In the genomic region with DNA sequence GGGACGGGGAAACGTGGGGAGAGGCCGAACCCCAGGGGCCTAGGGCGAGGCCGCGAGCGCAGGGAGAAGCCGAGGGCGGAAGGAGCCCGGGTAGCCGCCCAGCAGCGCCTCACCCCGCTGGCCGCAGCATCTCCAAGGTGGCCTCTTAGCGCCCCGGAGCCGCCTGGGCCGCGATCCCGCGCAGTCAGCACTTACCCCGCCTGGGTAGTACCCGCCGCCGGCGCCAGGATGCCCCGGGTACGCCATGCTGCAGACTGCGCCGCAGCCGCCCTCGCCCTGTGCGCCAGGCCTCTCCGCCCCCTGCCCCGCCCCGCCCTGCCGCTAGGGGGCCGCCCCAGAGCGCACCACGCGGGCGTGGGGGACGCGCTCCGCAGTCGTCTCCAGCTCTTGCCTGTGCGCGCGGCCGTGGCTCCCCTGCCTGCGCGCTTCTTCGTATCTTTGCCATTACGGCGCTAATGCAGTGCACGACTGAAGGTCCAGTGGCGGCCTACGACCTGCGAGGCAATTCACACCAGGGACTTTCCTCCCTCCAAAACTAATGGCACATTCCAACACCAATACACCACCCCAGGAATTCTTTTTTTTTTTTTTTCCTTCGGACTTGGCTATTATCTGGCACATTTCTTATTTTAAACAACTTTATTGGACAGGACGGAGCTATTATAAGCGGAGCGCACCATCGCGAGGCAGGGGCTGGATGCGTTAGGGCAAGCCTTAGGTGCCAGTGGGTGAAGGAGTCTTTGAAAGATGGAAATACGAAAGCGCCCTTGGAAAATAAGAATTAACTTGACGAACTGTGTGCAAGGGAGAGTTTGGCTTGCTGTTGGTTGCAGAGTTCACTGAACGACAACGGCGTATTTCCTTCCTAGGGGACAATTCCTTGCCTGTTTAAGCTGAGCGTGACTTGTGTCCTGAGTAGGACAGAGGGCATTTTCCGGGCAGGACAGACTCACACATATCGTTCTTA, we compare ENCODE assay signal across 1 cellular context.
TF ChIP-seq lines count a peak whose summit lies in the region.

A gene with protein sequence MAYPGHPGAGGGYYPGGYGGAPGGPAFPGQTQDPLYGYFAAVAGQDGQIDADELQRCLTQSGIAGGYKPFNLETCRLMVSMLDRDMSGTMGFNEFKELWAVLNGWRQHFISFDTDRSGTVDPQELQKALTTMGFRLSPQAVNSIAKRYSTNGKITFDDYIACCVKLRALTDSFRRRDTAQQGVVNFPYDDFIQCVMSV (minus strand): TSS at position 258 of the 967 bp plus-strand sequence. CDS start 12 bp downstream, at position 246.

TF ChIP-seq in neural cell, 6 proteins besides CTCF, POLR2A, EP300 and RAD21 (continued from another document):
- TF ChIP-seq, protein P1, sequence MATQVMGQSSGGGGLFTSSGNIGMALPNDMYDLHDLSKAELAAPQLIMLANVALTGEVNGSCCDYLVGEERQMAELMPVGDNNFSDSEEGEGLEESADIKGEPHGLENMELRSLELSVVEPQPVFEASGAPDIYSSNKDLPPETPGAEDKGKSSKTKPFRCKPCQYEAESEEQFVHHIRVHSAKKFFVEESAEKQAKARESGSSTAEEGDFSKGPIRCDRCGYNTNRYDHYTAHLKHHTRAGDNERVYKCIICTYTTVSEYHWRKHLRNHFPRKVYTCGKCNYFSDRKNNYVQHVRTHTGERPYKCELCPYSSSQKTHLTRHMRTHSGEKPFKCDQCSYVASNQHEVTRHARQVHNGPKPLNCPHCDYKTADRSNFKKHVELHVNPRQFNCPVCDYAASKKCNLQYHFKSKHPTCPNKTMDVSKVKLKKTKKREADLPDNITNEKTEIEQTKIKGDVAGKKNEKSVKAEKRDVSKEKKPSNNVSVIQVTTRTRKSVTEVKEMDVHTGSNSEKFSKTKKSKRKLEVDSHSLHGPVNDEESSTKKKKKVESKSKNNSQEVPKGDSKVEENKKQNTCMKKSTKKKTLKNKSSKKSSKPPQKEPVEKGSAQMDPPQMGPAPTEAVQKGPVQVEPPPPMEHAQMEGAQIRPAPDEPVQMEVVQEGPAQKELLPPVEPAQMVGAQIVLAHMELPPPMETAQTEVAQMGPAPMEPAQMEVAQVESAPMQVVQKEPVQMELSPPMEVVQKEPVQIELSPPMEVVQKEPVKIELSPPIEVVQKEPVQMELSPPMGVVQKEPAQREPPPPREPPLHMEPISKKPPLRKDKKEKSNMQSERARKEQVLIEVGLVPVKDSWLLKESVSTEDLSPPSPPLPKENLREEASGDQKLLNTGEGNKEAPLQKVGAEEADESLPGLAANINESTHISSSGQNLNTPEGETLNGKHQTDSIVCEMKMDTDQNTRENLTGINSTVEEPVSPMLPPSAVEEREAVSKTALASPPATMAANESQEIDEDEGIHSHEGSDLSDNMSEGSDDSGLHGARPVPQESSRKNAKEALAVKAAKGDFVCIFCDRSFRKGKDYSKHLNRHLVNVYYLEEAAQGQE (IDR thresholded peaks at IDR 0.05; ENCODE audit: borderline replicate concordance) = peak; percentile 34
- TF ChIP-seq TAF1 (IDR thresholded peaks at IDR 0.05; ENCODE audit: low read depth) (no peak), SMC3 (conservative IDR thresholded peaks at IDR 0.05; ENCODE audit: poor library complexity) (peak; percentile 45)
